Comparison of ENCODE assay signal across 8 cellular contexts in genomic region chr3:81419196-81419595, GRCh38.
A peak's percentile ranks its signal among the peaks of the same experiment; 100 is the strongest.
DNase-seq lines count a peak whose midpoint lies in the region; ATAC-seq, FAIRE-seq and TF ChIP-seq lines count a peak whose summit lies in the region.

No MANE protein-coding gene starts in this region.

- no peak overlapping the region for H3K9ac ChIP-seq in GM12878 (ENCODE audit: control insufficient read depth, insufficient read depth, low read length)

- RAD21 ChIA-PET in GM12878 (lab: Charles Lee; ENCODE audit: unreplicated experiment) = no interaction called here

- no peaks in the 10 kb centered on the region for H3K36me3 ChIP-seq in GM12878 (ENCODE audit: control insufficient read depth in 2 of 2, insufficient read depth in 2 of 2, low read length in 1 of 2)

- H3K36me3 Mint-ChIP-seq in mesothelial cell of epicardium = no peaks in the 10 kb centered on the region

- H3K27me3 Mint-ChIP-seq in mesothelial cell of epicardium (ENCODE audit: low read depth) = no peaks in the 10 kb centered on the region

- BruUV-seq in GM12878 (replicated peaks; lab: Mats Ljungman, UMichigan) = no TSS peak

- peaks cover 15% of the 10 kb centered on the region for H3K4me1 Mint-ChIP-seq in mesothelial cell of epicardium

- CTCF ChIA-PET in GM12878 (lab: Yijun Ruan, JAX) = interaction anchor here (0.9 to 2.1 kb wide), 6 partner anchors 9 to 713 kb away, joined by 3 to 8 read pairs (median 6); no protein-coding TSS in a partner anchor

- H3K9me3 ChIP-seq in GM12878 (replicated peaks; ENCODE audit: control insufficient read depth, insufficient read depth, low read length) = no peaks in the 10 kb centered on the region

- POLR2A ChIA-PET in GM12878 (lab: Charles Lee) = no interaction called here

- no peak overlapping the region for H3K27ac ChIP-seq in GM12878 (ENCODE audit: control insufficient read depth, insufficient read depth)

- H3K4me1 ChIP-seq in GM12878 (ENCODE audit: control insufficient read depth, insufficient read depth, low read length) = no peaks in the 10 kb centered on the region

- in situ Hi-C loops in KBM-7 (cut with MboI; ENCODE audit: low pct_unique_long_range_greater_than_20kb, low sequenced_read_pairs) = no loop called here
- in situ Hi-C loops in GM12878 (cut with MboI) = no loop called here

- H3K27me3 ChIP-seq in GM12878 (replicated peaks in 1 of 2; ENCODE audit: control insufficient read depth in 2 of 2, insufficient read depth in 2 of 2, low read length in 1 of 2) = no peaks in the 10 kb centered on the region

- no peaks in the 10 kb centered on the region for H4K20me1 ChIP-seq in GM12878 (ENCODE audit: control insufficient read depth, insufficient read depth)

- no peaks in the 10 kb centered on the region for H3K79me2 ChIP-seq in GM12878 (ENCODE audit: control insufficient read depth, insufficient read depth, low read length)

- FAIRE-seq in GM12878 (lab: Jason Lieb, UNC) = peak; percentile 13

- H3K9me3 Mint-ChIP-seq in mesothelial cell of epicardium = peaks cover 3% of the 10 kb centered on the region

- H3K4me2 ChIP-seq in GM12878 (ENCODE audit: control insufficient read depth, insufficient read depth) = no peak overlapping the region

- SMC1A ChIA-PET in GM12878 (lab: Charles Lee; ENCODE audit: uncharacterized antibody, unreplicated experiment) = interaction anchor here (0.7 to 1.8 kb wide), 4 partner anchors 9 to 713 kb away, joined by 3 to 4 read pairs (median 4); no protein-coding TSS in a partner anchor

- no peak for TF ChIP-seq EP300 in GM12878 (IDR thresholded peaks at IDR 0.05; ENCODE audit: borderline replicate concordance in 1 of 2, control insufficient read depth in 1 of 2, low read depth in 2 of 2, low read length in 2 of 2)

- H3K4me3 ChIP-seq in GM12878 = no peak overlapping the region

- peak; percentile 56 for ATAC-seq in GM12878
- ATAC-seq in HG02571 (IDR thresholded peaks at IDR 0.05; ENCODE audit: unreplicated experiment) = no peak
- ATAC-seq in HG03095 (IDR thresholded peaks at IDR 0.05; ENCODE audit: unreplicated experiment) = no peak

- H3K4me3 Mint-ChIP-seq in mesothelial cell of epicardium = no peak overlapping the region

- no peak for TF ChIP-seq POLR2A in GM12878 (IDR thresholded peaks at IDR 0.05; ENCODE audit: low read depth, low read length)

- peak; percentile 48 for TF ChIP-seq RAD21 in GM12878 (IDR thresholded peaks at IDR 0.05; ENCODE audit: insufficient read depth, low read depth, low read length)

- intact Hi-C loops in GM12878 (cut with micrococcal nuclease; ENCODE audit: unreplicated experiment) = loop anchor here (5.0 kb wide), 1 partner anchor 713 kb away; no protein-coding TSS in a partner anchor

- peak; percentile 10 for DNase-seq in KBM-7
- DNase-seq in GM12878 (ENCODE audit: low read depth, low spot score) = no peak
- DNase-seq in mesothelial cell of epicardium (ENCODE audit: low spot score in 2 of 2, unreplicated experiment in 2 of 2) = no peak
- no peak for DNase-seq in amygdala (lab: John Stamatoyannopoulos, UW)
- DNase-seq in 8988T = no peak

- TF ChIP-seq CTCF in GM12872 (IDR thresholded peaks at IDR 0.05; ENCODE audit: insufficient read depth, low read depth, low read length) (peak; percentile 30; the same call in 1 of the 3 replicates), GM12878 (IDR thresholded peaks at IDR 0.05 in 2 of 3, conservative IDR thresholded peaks at IDR 0.05 in 1 of 3; ENCODE audit: control insufficient read depth in 2 of 3, extremely low read depth in 1 of 3, insufficient read depth in 1 of 3, low read depth in 3 of 3, low read length in 3 of 3) (peak in 1 of 3 experiments; percentile 34; a peak in 2 of 6 replicates), mesothelial cell of epicardium (IDR thresholded peaks at IDR 0.05; ENCODE audit: unreplicated experiment) (peak; percentile 48)

- H3K27ac Mint-ChIP-seq in mesothelial cell of epicardium = no peak overlapping the region

- H2AFZ ChIP-seq in GM12878 (ENCODE audit: control insufficient read depth, low read depth, low read length) = no peak overlapping the region

- 41% methylated on average over 1 of the region's 1 CpG for WGBS in GM12878 (ENCODE audit: insufficient coverage, insufficient replicate concordance, low lambda C conversion rate, missing lambda C conversion rate)

TF ChIP-seq in GM12878, 131 proteins besides CTCF, POLR2A, EP300 and RAD21:
- TF ChIP-seq ZBTB40 (IDR thresholded peaks at IDR 0.05; ENCODE audit: borderline replicate concordance) = no peak
- peak; percentile 23; the same call in 1 of the 2 replicates for TF ChIP-seq SMC3 (IDR thresholded peaks at IDR 0.05; ENCODE audit: borderline replicate concordance, low read length)
- no peak for TF ChIP-seq POLR2AphosphoS5 (IDR thresholded peaks at IDR 0.05; ENCODE audit: low read length)
- TF ChIP-seq CREB1 (IDR thresholded peaks at IDR 0.05; ENCODE audit: low read depth) = no peak
- TF ChIP-seq CHD1 (IDR thresholded peaks at IDR 0.05; ENCODE audit: low read depth, low read length) = no peak
